In genomic region chr16:26765087-26765486, GRCh38 we compare ENCODE assay signal across 9 cellular contexts.
A peak's percentile ranks its signal among the peaks of the same experiment; 100 is the strongest.
DNase-seq lines count a peak whose midpoint lies in the region; ATAC-seq and TF ChIP-seq lines count a peak whose summit lies in the region.
"Had no signal": no experiment of that assay in that cellular context is flagged by ENCODE, and none has a peak within 500 bp of the region (broad histone marks: within the 10 kb centered on the region; RNA-seq: fewer than 3 reads in every experiment).

No MANE protein-coding gene starts in this region.

- H3K4me3 ChIP-seq in A673 (ENCODE audit: low read depth, low read length, poor library complexity, severe bottlenecking) (no peak overlapping the region), fibroblast of villous mesenchyme (ENCODE audit: low read depth, low read length) (no peak overlapping the region), transverse colon (no peak overlapping the region)

- no peak for ATAC-seq in stimulated activated memory B cell treated with anti-CD40 and anti-IgM and Interleukin-4, amounts not matched to agents 10 μg/mL and 1 μg/mL and 100 μg/mL, for 72 hours

- H3K36me3 Mint-ChIP-seq in stimulated activated memory B cell treated with anti-CD40 and anti-IgM and Interleukin-4, amounts not matched to agents 10 μg/mL and 1 μg/mL and 100 μg/mL, for 72 hours = no peaks in the 10 kb centered on the region

- no peak for TF ChIP-seq POLR2A in transverse colon (IDR thresholded peaks at IDR 0.05)

- H3K27ac Mint-ChIP-seq in stimulated activated memory B cell treated with anti-CD40 and anti-IgM and Interleukin-4, amounts not matched to agents 10 μg/mL and 1 μg/mL and 100 μg/mL, for 72 hours = no peak overlapping the region

- no peaks in the 10 kb centered on the region for H3K36me3 ChIP-seq in A673 (ENCODE audit: insufficient read depth, low read length, poor library complexity, severe bottlenecking)
- H3K36me3 ChIP-seq in transverse colon = no peaks in the 10 kb centered on the region

- BruUV-seq in A673 (replicated peaks; lab: Mats Ljungman, UMichigan) = no TSS peak

- H3K9me3 ChIP-seq in A673 (ENCODE audit: low read depth, low read length, poor library complexity, severe bottlenecking) (no peaks in the 10 kb centered on the region), transverse colon (no peaks in the 10 kb centered on the region)

- CTCF ChIA-PET in A673 (lab: Charles Lee) = no interaction called here

- H3K27me3 ChIP-seq in A673 (replicated peaks; ENCODE audit: insufficient read depth, low read depth, low read length, poor library complexity) = peaks cover 30% of the 10 kb centered on the region
- H3K27me3 ChIP-seq in transverse colon = no peaks in the 10 kb centered on the region

- H3K4me3 Mint-ChIP-seq in stimulated activated memory B cell treated with anti-CD40 and anti-IgM and Interleukin-4, amounts not matched to agents 10 μg/mL and 1 μg/mL and 100 μg/mL, for 72 hours = no peak overlapping the region

- in situ Hi-C loops in transverse colon (cut with MboI; ENCODE audit: low pct_ligation_motif_present in 1 of 4, low pct_unique_long_range_greater_than_20kb in 1 of 4, low sequenced_read_pairs in 3 of 4) = no loop called here

- intact Hi-C loops in A673 (cut with micrococcal nuclease; ENCODE audit: unreplicated experiment) (no loop called here), transverse colon (cut with DNase I; ENCODE audit: low total_unique reads) (no loop called here)

- no peak overlapping the region for H3K27ac ChIP-seq in A673 (ENCODE audit: low read depth, low read length, poor library complexity, severe bottlenecking)
- no peak overlapping the region for H3K27ac ChIP-seq in transverse colon

- no peak for TF ChIP-seq EP300 in transverse colon (IDR thresholded peaks at IDR 0.05; ENCODE audit: low read depth)

- H3K4me1 ChIP-seq in A673 (ENCODE audit: insufficient read depth, low read length, poor library complexity, severe bottlenecking) = no peaks in the 10 kb centered on the region
- H3K4me1 ChIP-seq in transverse colon = no peaks in the 10 kb centered on the region

- TF ChIP-seq CTCF in A673 (conservative IDR thresholded peaks at IDR 0.05; ENCODE audit: low read depth, low read length) = peak; percentile 40; the same call in 1 of the 2 replicates
- peak; percentile 65 for TF ChIP-seq CTCF in GM12873 (IDR thresholded peaks at IDR 0.05; ENCODE audit: insufficient read depth, low read depth, low read length, missing control alignments)
- peak; percentile 26 for TF ChIP-seq CTCF in fibroblast of villous mesenchyme (IDR thresholded peaks at IDR 0.05; ENCODE audit: insufficient read depth, low read depth, low read length)
- TF ChIP-seq CTCF in transverse colon (IDR thresholded peaks at IDR 0.05) = peak in 2 of 5 experiments; percentile 32 to 33

- H3K27me3 Mint-ChIP-seq in stimulated activated memory B cell treated with anti-CD40 and anti-IgM and Interleukin-4, amounts not matched to agents 10 μg/mL and 1 μg/mL and 100 μg/mL, for 72 hours = no peaks in the 10 kb centered on the region

- peak; percentile 39 for DNase-seq in A673 (ENCODE audit: low spot score)
- DNase-seq in NCI-H69 (lab: John Stamatoyannopoulos, UW) = peak; percentile 72
- DNase-seq in fibroblast of villous mesenchyme (ENCODE audit: low read depth) = no peak
- no peak for DNase-seq in transverse colon
- DNase-seq in COLO829 (ENCODE audit: low spot score) = no peak
- DNase-seq in NK-92 (lab: John Stamatoyannopoulos, UW; ENCODE audit: unreplicated experiment) = no peak
- DNase-seq: NCI-H526 treated with DMSO at 0.1 percent for 48 hours had no signal

- H3K4me1 Mint-ChIP-seq in stimulated activated memory B cell treated with anti-CD40 and anti-IgM and Interleukin-4, amounts not matched to agents 10 μg/mL and 1 μg/mL and 100 μg/mL, for 72 hours = no peaks in the 10 kb centered on the region

- 44% methylated on average over 4 of the region's 4 CpGs; no CpG with 5 or more reads in 1 of the 2 donors for WGBS in transverse colon (ENCODE audit: low coverage in 1 of 2), 2 donors

- H3K9me3 Mint-ChIP-seq in stimulated activated memory B cell treated with anti-CD40 and anti-IgM and Interleukin-4, amounts not matched to agents 10 μg/mL and 1 μg/mL and 100 μg/mL, for 72 hours = peaks cover 6% of the 10 kb centered on the region

- POLR2A ChIA-PET in A673 (lab: Charles Lee; ENCODE audit: low non-redundant PET) = no interaction called here

Comparison
In these comparisons a context has a peak if more than half of its experiments do, and no peak if none do; other contexts are left out.
1. DNase-seq: peak in A673 (single experiment) and NCI-H69 (single experiment); none in fibroblast of villous mesenchyme (single experiment), transverse colon (single experiment), COLO829 (single experiment) and NK-92 (single experiment).